22 cellular contexts compared by ENCODE assay signal in genomic region chr19:6514926-6515325, GRCh38. TPM values are rescaled to one million over a fixed set of nuclear protein-coding genes. Genes with fewer than 3 reads are reported as not detected.
DNase-seq lines count a peak whose midpoint lies in the region; ATAC-seq and TF ChIP-seq lines count a peak whose summit lies in the region.
"Had no signal": no experiment of that assay in that cellular context is flagged by ENCODE, and none has a peak within 500 bp of the region (broad histone marks: within the 10 kb centered on the region; RNA-seq: fewer than 3 reads in every experiment).

No MANE protein-coding gene starts in this region.

- CTCF ChIA-PET in activated CD8-positive, alpha-beta T cell treated with anti-CD3 and anti-CD28 coated beads, Interleukin-2, amount 10 ng/mL, durations not matched to agents 7 days and 5 days (lab: Charles Lee): interaction anchor here (0.8 kb wide), 1 partner anchor 116 kb away, joined by 3 read pairs; no protein-coding TSS in a partner anchor

- peak overlapping the region; percentile 70 for H3K4me3 Mint-ChIP-seq in activated naive CD8-positive, alpha-beta T cell
- H3K4me3 Mint-ChIP-seq in activated naive CD8-positive, alpha-beta T cell treated with anti-CD3 and anti-CD28 coated beads, Interleukin-2, amount 50 U/mL, for 24 hours: no peak overlapping the region
- peak overlapping the region; percentile 26 for H3K4me3 Mint-ChIP-seq in activated CD8-positive, alpha-beta T cell treated with anti-CD3 and anti-CD28 coated beads, Interleukin-2, amount 10 ng/mL, durations not matched to agents 7 days and 5 days
- H3K4me3 Mint-ChIP-seq in mesothelial cell of epicardium (peak overlapping the region; percentile 44), type B pancreatic cell (peak overlapping the region; percentile 70)

- POLR2A ChIA-PET in activated CD8-positive, alpha-beta T cell treated with anti-CD3 and anti-CD28 coated beads, Interleukin-2, amount 10 ng/mL, durations not matched to agents 7 days and 5 days (lab: Charles Lee): no interaction called here

- TF ChIP-seq CTCF in mesothelial cell of epicardium (IDR thresholded peaks at IDR 0.05; ENCODE audit: unreplicated experiment): no peak
- TF ChIP-seq CTCF in type B pancreatic cell (conservative IDR thresholded peaks at IDR 0.05): no peak

- no peaks in the 10 kb centered on the region for H3K27me3 Mint-ChIP-seq in activated naive CD8-positive, alpha-beta T cell
- H3K27me3 Mint-ChIP-seq in activated naive CD8-positive, alpha-beta T cell treated with anti-CD3 and anti-CD28 coated beads, Interleukin-2, amount 50 U/mL, for 24 hours: no peaks in the 10 kb centered on the region
- no peaks in the 10 kb centered on the region for H3K27me3 Mint-ChIP-seq in activated CD8-positive, alpha-beta T cell treated with anti-CD3 and anti-CD28 coated beads, Interleukin-2, amount 10 ng/mL, durations not matched to agents 7 days and 5 days (ENCODE audit: low read depth)
- H3K27me3 Mint-ChIP-seq in mesothelial cell of epicardium (ENCODE audit: low read depth): peaks cover 16% of the 10 kb centered on the region
- H3K27me3 Mint-ChIP-seq in type B pancreatic cell: peaks cover 26% of the 10 kb centered on the region

- peaks cover 27% of the 10 kb centered on the region for H3K4me1 Mint-ChIP-seq in activated naive CD8-positive, alpha-beta T cell (ENCODE audit: low read depth)
- peaks cover 38% of the 10 kb centered on the region for H3K4me1 Mint-ChIP-seq in activated naive CD8-positive, alpha-beta T cell treated with anti-CD3 and anti-CD28 coated beads, Interleukin-2, amount 50 U/mL, for 24 hours
- peaks cover 30% of the 10 kb centered on the region for H3K4me1 Mint-ChIP-seq in activated CD8-positive, alpha-beta T cell treated with anti-CD3 and anti-CD28 coated beads, Interleukin-2, amount 10 ng/mL, durations not matched to agents 7 days and 5 days (ENCODE audit: low read depth)
- H3K4me1 Mint-ChIP-seq in mesothelial cell of epicardium (peaks cover 10% of the 10 kb centered on the region), type B pancreatic cell (ENCODE audit: unreplicated experiment) (peaks cover 12% of the 10 kb centered on the region)

- no peak for ATAC-seq in activated naive CD8-positive, alpha-beta T cell treated with anti-CD3 and anti-CD28 coated beads, Interleukin-2, amount 50 U/mL, for 24 hours
- no peak for ATAC-seq in activated CD8-positive, alpha-beta T cell treated with anti-CD3 and anti-CD28 coated beads, Interleukin-2, amount 10 ng/mL, durations not matched to agents 7 days and 5 days
- ATAC-seq in HG03432 (IDR thresholded peaks at IDR 0.05; ENCODE audit: unreplicated experiment): no peak
- no peak for ATAC-seq in HG02610 (IDR thresholded peaks at IDR 0.05; ENCODE audit: unreplicated experiment)
- ATAC-seq: left cardiac atrium had no signal

- no peaks in the 10 kb centered on the region for H3K9me3 Mint-ChIP-seq in activated naive CD8-positive, alpha-beta T cell (ENCODE audit: low read depth)
- no peaks in the 10 kb centered on the region for H3K9me3 Mint-ChIP-seq in activated naive CD8-positive, alpha-beta T cell treated with anti-CD3 and anti-CD28 coated beads, Interleukin-2, amount 50 U/mL, for 24 hours
- H3K9me3 Mint-ChIP-seq in activated CD8-positive, alpha-beta T cell treated with anti-CD3 and anti-CD28 coated beads, Interleukin-2, amount 10 ng/mL, durations not matched to agents 7 days and 5 days (ENCODE audit: insufficient read depth): no peaks in the 10 kb centered on the region
- H3K9me3 Mint-ChIP-seq in mesothelial cell of epicardium (no peaks in the 10 kb centered on the region), type B pancreatic cell (no peaks in the 10 kb centered on the region)

- no peaks in the 10 kb centered on the region for H3K36me3 Mint-ChIP-seq in activated naive CD8-positive, alpha-beta T cell
- no peaks in the 10 kb centered on the region for H3K36me3 Mint-ChIP-seq in activated naive CD8-positive, alpha-beta T cell treated with anti-CD3 and anti-CD28 coated beads, Interleukin-2, amount 50 U/mL, for 24 hours (ENCODE audit: low read depth)
- no peaks in the 10 kb centered on the region for H3K36me3 Mint-ChIP-seq in activated CD8-positive, alpha-beta T cell treated with anti-CD3 and anti-CD28 coated beads, Interleukin-2, amount 10 ng/mL, durations not matched to agents 7 days and 5 days (ENCODE audit: low read depth)
- H3K36me3 Mint-ChIP-seq in mesothelial cell of epicardium: no peaks in the 10 kb centered on the region
- no peaks in the 10 kb centered on the region for H3K36me3 Mint-ChIP-seq in type B pancreatic cell

- no peak overlapping the region for H3K27ac Mint-ChIP-seq in activated naive CD8-positive, alpha-beta T cell
- no peak overlapping the region for H3K27ac Mint-ChIP-seq in activated naive CD8-positive, alpha-beta T cell treated with anti-CD3 and anti-CD28 coated beads, Interleukin-2, amount 50 U/mL, for 24 hours
- no peak overlapping the region for H3K27ac Mint-ChIP-seq in activated CD8-positive, alpha-beta T cell treated with anti-CD3 and anti-CD28 coated beads, Interleukin-2, amount 10 ng/mL, durations not matched to agents 7 days and 5 days
- H3K27ac Mint-ChIP-seq in mesothelial cell of epicardium (no peak overlapping the region), type B pancreatic cell (no peak overlapping the region)

- DNase-seq in activated naive CD8-positive, alpha-beta T cell treated with anti-CD3 and anti-CD28 coated beads, Interleukin-2, amount 50 U/mL, for 24 hours: no peak
- no peak for DNase-seq in activated CD8-positive, alpha-beta T cell treated with anti-CD3 and anti-CD28 coated beads, Interleukin-2, amount 10 ng/mL, durations not matched to agents 7 days and 5 days
- no peak for DNase-seq in mesothelial cell of epicardium (ENCODE audit: low spot score in 2 of 2, unreplicated experiment in 2 of 2)
- DNase-seq in type B pancreatic cell (ENCODE audit: extremely low spot score, unreplicated experiment): no peak
- DNase-seq in stimulated activated CD4-positive, alpha-beta T cell treated with anti-CD3 and anti-CD28 coated beads, Interleukin-4, amount 100 ng/mL, for 4 hours: no peak
- DNase-seq: activated CD4-positive, CD25-positive, alpha-beta regulatory T cell; activated CD8-positive, alpha-beta memory T cell treated with anti-CD3 and anti-CD28 coated beads, Interleukin-2, amount 50 U/mL, for 48 hours; erythroblast; left cardiac atrium; midbrain; NCI-H2171 treated with DMSO at 0.1 percent for 48 hours; NCI-H748 treated with DMSO at 0.1 percent for 48 hours; OCI-M1; SHP77 treated with DMSO at 0.1 percent for 48 hours; stimulated activated naive CD4-positive, alpha-beta T cell; transverse colon had no signal

RNA-seq across cellular contexts. Expression of gene TUBB4A, which starts 12.8 kb away (rescaled TPM):
- 1 to 10 TPM; 6.6 to 6.9 TPM for total RNA-seq in activated CD8-positive, alpha-beta T cell treated with anti-CD3 and anti-CD28 coated beads, Interleukin-2, amount 10 ng/mL, durations not matched to agents 7 days and 5 days
- total RNA-seq in mesothelial cell of epicardium (10.5 to 13.5 TPM (median 13.0 TPM) in 3 replicates), type B pancreatic cell (ENCODE audit: low replicate concordance) (6.8 and 10.9 TPM in 2 replicates)
- total RNA-seq: bronchial epithelial cell had no signal

RNA-seq across cellular contexts. Expression of gene TNFSF9, which starts 15.9 kb away (rescaled TPM):
- total RNA-seq in activated CD8-positive, alpha-beta T cell treated with anti-CD3 and anti-CD28 coated beads, Interleukin-2, amount 10 ng/mL, durations not matched to agents 7 days and 5 days: 1 to 10 TPM; 1.5 to 1.7 TPM
- total RNA-seq in mesothelial cell of epicardium: 0.76 to 1.5 TPM (median 1.1 TPM) in 3 replicates
- total RNA-seq in type B pancreatic cell (ENCODE audit: low replicate concordance): 1.3 and 3.4 TPM in 2 replicates

RNA-seq across cellular contexts. Expression of gene DENND1C, which starts 33.3 kb away (rescaled TPM):
- 10 to 100 TPM; 94.1 to 97.5 TPM for total RNA-seq in activated CD8-positive, alpha-beta T cell treated with anti-CD3 and anti-CD28 coated beads, Interleukin-2, amount 10 ng/mL, durations not matched to agents 7 days and 5 days
- total RNA-seq in mesothelial cell of epicardium (0.42 to 0.75 TPM (median 0.63 TPM) in 3 replicates), type B pancreatic cell (ENCODE audit: low replicate concordance) (0.93 and 0.94 TPM in 2 replicates)
- total RNA-seq: frontal cortex had no signal

RNA-seq across cellular contexts. Expression of gene CRB3, which starts 50.9 kb away (rescaled TPM):
- total RNA-seq in activated CD8-positive, alpha-beta T cell treated with anti-CD3 and anti-CD28 coated beads, Interleukin-2, amount 10 ng/mL, durations not matched to agents 7 days and 5 days: 1 to 10 TPM in 1 of 2 experiments, not detected in 1; 1.1 TPM
- total RNA-seq in mesothelial cell of epicardium: 18.9 to 21.9 TPM (median 20.6 TPM) in 3 replicates
- total RNA-seq in type B pancreatic cell (ENCODE audit: low replicate concordance): 30.6 and 63.3 TPM in 2 replicates
- total RNA-seq: left cardiac atrium; T-helper 1 cell treated with Interleukin-12 subunit alpha and Interleukin-12 subunit beta and Interleukin-4 antibody, amounts not matched to agents 30 ng/mL and 1 ng/mL, for 36 hours had no signal

RNA-seq across cellular contexts. Expression of gene SLC25A23, which starts 55.3 kb away (rescaled TPM):
- total RNA-seq in activated CD8-positive, alpha-beta T cell treated with anti-CD3 and anti-CD28 coated beads, Interleukin-2, amount 10 ng/mL, durations not matched to agents 7 days and 5 days: 10 to 100 TPM; 27.5 to 28.0 TPM
- total RNA-seq in mesothelial cell of epicardium: 60.8 to 67.5 TPM (median 65.5 TPM) in 3 replicates
- total RNA-seq in type B pancreatic cell (ENCODE audit: low replicate concordance): 67.5 and 86.6 TPM in 2 replicates

Comparison
In these comparisons a context has a peak if more than half of its experiments do, and no peak if none do; other contexts are left out.
1. RNA of gene DENND1C, which starts 33.3 kb away (total RNA-seq): 94.1 to 97.5 TPM in activated CD8-positive, alpha-beta T cell treated with anti-CD3 and anti-CD28 coated beads, Interleukin-2, amount 10 ng/mL, durations not matched to agents 7 days and 5 days; 0.93 to 0.94 TPM in type B pancreatic cell and 0.42 to 0.75 TPM in mesothelial cell of epicardium; every median in the first group is over 10 times any median in the second.